In the genomic region with DNA sequence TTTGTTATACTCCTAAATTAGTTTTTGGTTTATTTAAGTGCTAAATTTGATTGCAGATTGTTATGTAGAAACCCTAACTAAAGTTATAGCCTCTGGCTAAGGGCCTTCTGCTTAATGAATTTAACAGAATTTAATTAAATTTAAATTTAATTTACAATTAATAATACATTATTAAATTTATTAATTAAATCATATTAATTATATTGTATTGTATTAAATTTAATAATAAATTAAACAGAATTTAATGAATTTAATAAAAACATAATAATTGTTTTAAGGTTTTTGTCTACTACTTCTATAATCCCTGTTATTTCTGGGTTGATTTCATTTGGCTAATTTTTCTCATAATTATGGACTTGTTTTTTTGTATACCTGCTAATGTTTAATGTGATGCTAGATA, we compare ENCODE assay signal across 27 cellular contexts.
DNase-seq lines count a peak whose midpoint lies in the region; ATAC-seq, FAIRE-seq and TF ChIP-seq lines count a peak whose summit lies in the region.
"Had no signal": no experiment of that assay in that cellular context is flagged by ENCODE, and none has a peak within 500 bp of the region (broad histone marks: within the 10 kb centered on the region; RNA-seq: fewer than 3 reads in every experiment).

No MANE protein-coding gene starts in this region.

- H3K18ac ChIP-seq in trophoblast cell (ENCODE audit: low read length), result no peak overlapping the region

- ATAC-seq in pancreas (no peak), Right ventricle myocardium inferior (no peak)
- ATAC-seq: A549, HCT116 had no signal

- no peaks in the 10 kb centered on the region for H3F3A ChIP-seq in PC-9 (ENCODE audit: insufficient read depth, low read depth)

- H3K9me3 ChIP-seq in pancreas, result no peaks in the 10 kb centered on the region
- H3K9me3 ChIP-seq in PC-9 (ENCODE audit: insufficient read depth, low read depth), result no peaks in the 10 kb centered on the region
- no peaks in the 10 kb centered on the region for H3K9me3 ChIP-seq in trophoblast cell (ENCODE audit: insufficient read depth, low read depth, low read length)
- H3K9me3 ChIP-seq: A549; BE2C; BLaER1 treated with 17β-estradiol and CSF1 and Interleukin-3, amounts not matched to agents 10 nM and 100 nM had no signal

- intact Hi-C loops in pancreas (cut with DNase I) (no loop called here), PC-9 (cut with micrococcal nuclease; ENCODE audit: unreplicated experiment) (no loop called here), Right ventricle myocardium inferior (cut with DNase I) (no loop called here)

- H3K4me1 ChIP-seq in pancreas, result peaks cover 0 to 5% (median 0%) of the 10 kb centered on the region in 3 donors
- no peaks in the 10 kb centered on the region for H3K4me1 ChIP-seq in PC-9 (replicated peaks; ENCODE audit: insufficient read depth)
- H3K4me1 ChIP-seq in trophoblast cell (ENCODE audit: control insufficient read depth in 1 of 2, insufficient read depth in 2 of 2, low read length in 2 of 2), result no peaks in the 10 kb centered on the region
- H3K4me1 ChIP-seq: A549; BE2C; BLaER1 treated with 17β-estradiol and CSF1 and Interleukin-3, amounts not matched to agents 10 nM and 100 nM had no signal

- DNase-seq in pancreas (no peak), PC-9 (no peak), Right ventricle myocardium inferior (ENCODE audit: missing footprints) (no peak), trophoblast cell (no peak)
- DNase-seq in activated T-cell treated with anti-CD3 and anti-CD28 coated beads, Interleukin-2, amount 50 U/mL, for 48 hours, result no peak
- DNase-seq: ACHN; AML-193; BE2C; CD4-positive, alpha-beta T cell; CD8-positive, alpha-beta memory T cell; DMS 273 treated with DMSO at 0.1 percent for 48 hours; DMS79; EL; GF-D8; GM23248; H7 had no signal

- H3K23ac ChIP-seq in trophoblast cell (ENCODE audit: low read length), result no peak overlapping the region

- no peak overlapping the region for H4K12ac ChIP-seq in trophoblast cell (ENCODE audit: low read depth, low read length)

- H2AK5ac ChIP-seq in trophoblast cell (ENCODE audit: low read length), result no peak overlapping the region

- no peaks in the 10 kb centered on the region for H4K20me1 ChIP-seq in PC-9 (ENCODE audit: insufficient read depth)
- H4K20me1 ChIP-seq: BLaER1 treated with 17β-estradiol and CSF1 and Interleukin-3, amounts not matched to agents 10 nM and 100 nM had no signal

- H3K4ac ChIP-seq in trophoblast cell (ENCODE audit: low read depth, low read length), result no peak overlapping the region

- H3K36me3 ChIP-seq in pancreas, result no peaks in the 10 kb centered on the region
- H3K36me3 ChIP-seq in PC-9 (ENCODE audit: low read depth), result no peaks in the 10 kb centered on the region
- H3K36me3 ChIP-seq in trophoblast cell (ENCODE audit: control insufficient read depth in 1 of 2, insufficient read depth in 2 of 2, low read length in 2 of 2), result no peaks in the 10 kb centered on the region
- H3K36me3 ChIP-seq: BE2C; BLaER1 treated with 17β-estradiol and CSF1 and Interleukin-3, amounts not matched to agents 10 nM and 100 nM had no signal

- H2BK12ac ChIP-seq in trophoblast cell (ENCODE audit: low read length), result no peak overlapping the region

- no peak overlapping the region for H2AFZ ChIP-seq in PC-9
- no peak overlapping the region for H2AFZ ChIP-seq in trophoblast cell (ENCODE audit: insufficient read depth, low read length, poor library complexity)
- H2AFZ ChIP-seq: GM23248 had no signal

- H4K91ac ChIP-seq in trophoblast cell (ENCODE audit: low read depth, low read length), result no peak overlapping the region

- H3K9me2 ChIP-seq in PC-9 (ENCODE audit: insufficient read depth), result no peaks in the 10 kb centered on the region

- no TSS peak for BruUV-seq in PC-9 (replicated peaks; lab: Mats Ljungman, UMichigan)

- CTCF ChIA-PET in PC-9 (lab: Charles Lee), result no interaction called here

- POLR2A ChIA-PET in PC-9 (lab: Charles Lee; ENCODE audit: unreplicated experiment), result no interaction called here

- H3K4me2 ChIP-seq in PC-9 (no peak overlapping the region), trophoblast cell (ENCODE audit: low read length) (no peak overlapping the region)
- H3K4me2 ChIP-seq: A549; BLaER1 treated with 17β-estradiol and CSF1 and Interleukin-3, amounts not matched to agents 10 nM and 100 nM had no signal

- no peak overlapping the region for H3K27ac ChIP-seq in pancreas
- H3K27ac ChIP-seq in PC-9, result no peak overlapping the region
- H3K27ac ChIP-seq in trophoblast cell (ENCODE audit: low read depth, low read length), result no peak overlapping the region
- H3K27ac ChIP-seq: 22Rv1; A549; BLaER1 treated with 17β-estradiol and CSF1 and Interleukin-3, amounts not matched to agents 10 nM and 100 nM; GM23248 had no signal

- H3K4me3 ChIP-seq in pancreas, result no peak overlapping the region
- no peak overlapping the region for H3K4me3 ChIP-seq in PC-9
- no peak overlapping the region for H3K4me3 ChIP-seq in trophoblast cell (ENCODE audit: low read depth, low read length)
- H3K4me3 ChIP-seq: A549; BLaER1 treated with 17β-estradiol and CSF1 and Interleukin-3, amounts not matched to agents 10 nM and 100 nM; GM23248 had no signal

- H4K8ac ChIP-seq in trophoblast cell (ENCODE audit: low read depth, low read length), result no peak overlapping the region

- H3K14ac ChIP-seq in trophoblast cell (ENCODE audit: low read length), result no peak overlapping the region

- H3K79me2 ChIP-seq in PC-9 (ENCODE audit: low read depth) (no peaks in the 10 kb centered on the region), trophoblast cell (ENCODE audit: control insufficient read depth, insufficient read depth, low read length, poor library complexity) (no peaks in the 10 kb centered on the region)

- H3K79me1 ChIP-seq in trophoblast cell (ENCODE audit: low read length), result no peaks in the 10 kb centered on the region

- FAIRE-seq in A204.1 (lab: Jason Lieb, UNC) (peak; percentile 93), TTC549 (lab: Jason Lieb, UNC) (peak; percentile 58), endometrium (lab: Jason Lieb, UNC) (peak; percentile 69), pancreas (lab: Jason Lieb, UNC) (peak; percentile 64)
- FAIRE-seq: A549, D721Med, GM12891, GM18507, H1 had no signal

- H3K9ac ChIP-seq in trophoblast cell (ENCODE audit: low read length), result no peak overlapping the region
- H3K9ac ChIP-seq: BLaER1 treated with 17β-estradiol and CSF1 and Interleukin-3, amounts not matched to agents 10 nM and 100 nM; GM23248 had no signal

- H2BK5ac ChIP-seq in trophoblast cell (ENCODE audit: low read depth, low read length, poor library complexity), result no peak overlapping the region

- TF ChIP-seq CTCF in pancreas (IDR thresholded peaks at IDR 0.05), result no peak
- no peak for TF ChIP-seq CTCF in PC-9 (conservative IDR thresholded peaks at IDR 0.05)

- no peak overlapping the region for H2BK120ac ChIP-seq in trophoblast cell (ENCODE audit: insufficient read depth, low read length, poor library complexity)

- no peaks in the 10 kb centered on the region for H3K27me3 ChIP-seq in pancreas
- no peaks in the 10 kb centered on the region for H3K27me3 ChIP-seq in PC-9 (ENCODE audit: insufficient read depth, low read depth)
- H3K27me3 ChIP-seq in trophoblast cell (ENCODE audit: insufficient read depth, low read length), result no peaks in the 10 kb centered on the region
- H3K27me3 ChIP-seq: BE2C; BLaER1 treated with 17β-estradiol and CSF1 and Interleukin-3, amounts not matched to agents 10 nM and 100 nM had no signal
